Comparison of ENCODE assay signal across 1 cellular context in genomic region chr2:85994421-85994777, GRCh38.
TF ChIP-seq lines count a peak whose summit lies in the region.

No MANE protein-coding gene starts in this region.

TF ChIP-seq in SK-N-SH, 30 proteins besides CTCF, POLR2A, EP300 and RAD21 (continued from another document):
- no peak for TF ChIP-seq REST (IDR thresholded peaks at IDR 0.05; ENCODE audit: low read depth, low read length)
- no peak for TF ChIP-seq NRF1 (IDR thresholded peaks at IDR 0.05; ENCODE audit: low read depth, low read length)
- TF ChIP-seq ELF1 (IDR thresholded peaks at IDR 0.05) = no peak
- no peak for TF ChIP-seq CHD2 (IDR thresholded peaks at IDR 0.05; ENCODE audit: low read length, partially characterized antibody)
- no peak for TF ChIP-seq JUND (IDR thresholded peaks at IDR 0.05)
- no peak for TF ChIP-seq MXI1 (IDR thresholded peaks at IDR 0.05; ENCODE audit: low read depth, low read length)
- no peak for TF ChIP-seq SIN3A (IDR thresholded peaks at IDR 0.05; ENCODE audit: borderline replicate concordance, low read depth, low read length)
- TF ChIP-seq TCF12 (IDR thresholded peaks at IDR 0.05) = no peak
- TF ChIP-seq NFIC (IDR thresholded peaks at IDR 0.05; ENCODE audit: borderline replicate concordance) = no peak
- TF ChIP-seq FOSL2 (IDR thresholded peaks at IDR 0.05; ENCODE audit: borderline replicate concordance, low read depth) = no peak
- no peak for TF ChIP-seq MAX (IDR thresholded peaks at IDR 0.05; ENCODE audit: low read depth)
- TF ChIP-seq MEF2A (IDR thresholded peaks at IDR 0.05; ENCODE audit: borderline replicate concordance, low read depth) = no peak
- no peak for TF ChIP-seq PBX3 (IDR thresholded peaks at IDR 0.05)
- no peak for TF ChIP-seq EZH2phosphoT487 (IDR thresholded peaks at IDR 0.05; ENCODE audit: borderline replicate concordance, low read depth)
- no peak for TF ChIP-seq RCOR1 (IDR thresholded peaks at IDR 0.05; ENCODE audit: low read length)
- no peak for TF ChIP-seq GABPA (IDR thresholded peaks at IDR 0.05; ENCODE audit: low read depth)
TF ChIP-seq in SK-N-SH: peak in this region for 0.
